Comparison of ENCODE assay signal across 1 cellular context in the genomic region with DNA sequence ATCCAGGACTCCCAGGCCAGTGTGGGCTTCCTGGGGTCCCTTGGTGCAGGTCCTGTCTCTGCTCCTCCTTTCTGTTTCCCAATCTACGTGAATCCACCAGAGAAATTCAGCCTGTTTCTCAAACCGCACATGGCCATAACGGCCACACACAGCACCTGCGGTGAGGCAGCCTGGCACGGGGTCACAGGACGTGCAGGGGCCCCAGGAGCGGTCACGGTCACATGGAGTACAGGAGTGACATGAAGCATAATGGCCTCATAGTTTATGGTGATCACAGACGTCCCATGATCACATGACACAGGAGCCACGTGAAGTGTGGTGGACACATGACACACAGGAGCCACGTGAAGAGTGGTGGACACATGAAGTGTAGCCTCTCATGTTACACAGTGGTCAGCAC.
TF ChIP-seq lines count a peak whose summit lies in the region.

No MANE protein-coding gene starts in this region.

TF ChIP-seq in K562, 482 proteins besides CTCF, POLR2A, EP300 and RAD21 (continued from another document):
- TF ChIP-seq MGA (IDR thresholded peaks at IDR 0.05) (peak; percentile 44; the same call in 1 of the 2 replicates), FOXM1 (IDR thresholded peaks at IDR 0.05; ENCODE audit: low read depth) (no peak), FOXM1 (CRISPR knock-in tag; IDR thresholded peaks at IDR 0.05; ENCODE audit: low read depth) (no peak), ZNF695 (CRISPR knock-in tag; IDR thresholded peaks at IDR 0.05) (no peak), ZNF217 (CRISPR knock-in tag; IDR thresholded peaks at IDR 0.05) (no peak), YBX1 (IDR thresholded peaks at IDR 0.05) (no peak), ZNF766 (CRISPR knock-in tag; conservative IDR thresholded peaks at IDR 0.05) (no peak), ZNF830 (CRISPR knock-in tag; IDR thresholded peaks at IDR 0.05) (no peak), DLX4 (CRISPR knock-in tag; IDR thresholded peaks at IDR 0.05) (no peak), EZH2 (IDR thresholded peaks at IDR 0.05; ENCODE audit: borderline replicate concordance, low read depth, low read length) (no peak), BDP1 (IDR thresholded peaks at IDR 0.05; ENCODE audit: insufficient read depth, insufficient read length) (no peak), KDM2B (CRISPR knock-in tag; IDR thresholded peaks at IDR 0.05) (no peak), HMG20B (CRISPR knock-in tag; IDR thresholded peaks at IDR 0.05) (no peak), SRSF1 (IDR thresholded peaks at IDR 0.05; ENCODE audit: low read depth, low read length) (no peak), KLF10 (CRISPR knock-in tag; IDR thresholded peaks at IDR 0.05) (no peak), MYC (IDR thresholded peaks at IDR 0.05; ENCODE audit: low read depth, low read length) (no peak), MYC (CRISPR knock-in tag; IDR thresholded peaks at IDR 0.05; ENCODE audit: borderline replicate concordance, low read depth) (no peak), MED1 (CRISPR knock-in tag; IDR thresholded peaks at IDR 0.05; ENCODE audit: borderline replicate concordance) (no peak), PPARD (CRISPR knock-in tag; IDR thresholded peaks at IDR 0.05) (no peak), ZNF76 (CRISPR knock-in tag; IDR thresholded peaks at IDR 0.05; ENCODE audit: borderline replicate concordance) (no peak), STAT5A (IDR thresholded peaks at IDR 0.05; ENCODE audit: borderline replicate concordance, low read length) (no peak), RAD51 (IDR thresholded peaks at IDR 0.05; ENCODE audit: borderline replicate concordance, low read depth) (peak; percentile 93), FOSL1 (tag; conservative IDR thresholded peaks at IDR 0.05) (no peak), EWSR1 (IDR thresholded peaks at IDR 0.05; ENCODE audit: borderline replicate concordance, low read depth, partially characterized antibody) (no peak), CAMTA2 (CRISPR knock-in tag; conservative IDR thresholded peaks at IDR 0.05) (no peak), SETDB1 (IDR thresholded peaks at IDR 0.05; ENCODE audit: low read length) (no peak), CBFA2T2 (conservative IDR thresholded peaks at IDR 0.05) (peak; percentile 72), ZNF140 (CRISPR knock-in tag; IDR thresholded peaks at IDR 0.05) (no peak), L3MBTL2 (IDR thresholded peaks at IDR 0.05) (peak; percentile 50; the same call in 1 of the 2 replicates), TRIM24 (IDR thresholded peaks at IDR 0.05) (no peak)
- TF ChIP-seq, protein P1, sequence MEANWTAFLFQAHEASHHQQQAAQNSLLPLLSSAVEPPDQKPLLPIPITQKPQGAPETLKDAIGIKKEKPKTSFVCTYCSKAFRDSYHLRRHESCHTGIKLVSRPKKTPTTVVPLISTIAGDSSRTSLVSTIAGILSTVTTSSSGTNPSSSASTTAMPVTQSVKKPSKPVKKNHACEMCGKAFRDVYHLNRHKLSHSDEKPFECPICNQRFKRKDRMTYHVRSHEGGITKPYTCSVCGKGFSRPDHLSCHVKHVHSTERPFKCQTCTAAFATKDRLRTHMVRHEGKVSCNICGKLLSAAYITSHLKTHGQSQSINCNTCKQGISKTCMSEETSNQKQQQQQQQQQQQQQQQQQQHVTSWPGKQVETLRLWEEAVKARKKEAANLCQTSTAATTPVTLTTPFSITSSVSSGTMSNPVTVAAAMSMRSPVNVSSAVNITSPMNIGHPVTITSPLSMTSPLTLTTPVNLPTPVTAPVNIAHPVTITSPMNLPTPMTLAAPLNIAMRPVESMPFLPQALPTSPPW (CRISPR knock-in tag; IDR thresholded peaks at IDR 0.05) = no peak
- TF ChIP-seq, protein P2, sequence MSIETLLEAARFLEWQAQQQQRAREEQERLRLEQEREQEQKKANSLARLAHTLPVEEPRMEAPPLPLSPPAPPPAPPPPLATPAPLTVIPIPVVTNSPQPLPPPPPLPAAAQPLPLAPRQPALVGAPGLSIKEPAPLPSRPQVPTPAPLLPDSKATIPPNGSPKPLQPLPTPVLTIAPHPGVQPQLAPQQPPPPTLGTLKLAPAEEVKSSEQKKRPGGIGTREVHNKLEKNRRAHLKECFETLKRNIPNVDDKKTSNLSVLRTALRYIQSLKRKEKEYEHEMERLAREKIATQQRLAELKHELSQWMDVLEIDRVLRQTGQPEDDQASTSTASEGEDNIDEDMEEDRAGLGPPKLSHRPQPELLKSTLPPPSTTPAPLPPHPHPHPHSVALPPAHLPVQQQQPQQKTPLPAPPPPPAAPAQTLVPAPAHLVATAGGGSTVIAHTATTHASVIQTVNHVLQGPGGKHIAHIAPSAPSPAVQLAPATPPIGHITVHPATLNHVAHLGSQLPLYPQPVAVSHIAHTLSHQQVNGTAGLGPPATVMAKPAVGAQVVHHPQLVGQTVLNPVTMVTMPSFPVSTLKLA (conservative IDR thresholded peaks at IDR 0.05) = no peak
- TF ChIP-seq, protein P3, sequence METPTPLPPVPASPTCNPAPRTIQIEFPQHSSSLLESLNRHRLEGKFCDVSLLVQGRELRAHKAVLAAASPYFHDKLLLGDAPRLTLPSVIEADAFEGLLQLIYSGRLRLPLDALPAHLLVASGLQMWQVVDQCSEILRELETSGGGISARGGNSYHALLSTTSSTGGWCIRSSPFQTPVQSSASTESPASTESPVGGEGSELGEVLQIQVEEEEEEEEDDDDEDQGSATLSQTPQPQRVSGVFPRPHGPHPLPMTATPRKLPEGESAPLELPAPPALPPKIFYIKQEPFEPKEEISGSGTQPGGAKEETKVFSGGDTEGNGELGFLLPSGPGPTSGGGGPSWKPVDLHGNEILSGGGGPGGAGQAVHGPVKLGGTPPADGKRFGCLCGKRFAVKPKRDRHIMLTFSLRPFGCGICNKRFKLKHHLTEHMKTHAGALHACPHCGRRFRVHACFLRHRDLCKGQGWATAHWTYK (CRISPR knock-in tag; IDR thresholded peaks at IDR 0.05) = peak; percentile 38; the same call in 1 of the 2 replicates
- TF ChIP-seq, protein P4, sequence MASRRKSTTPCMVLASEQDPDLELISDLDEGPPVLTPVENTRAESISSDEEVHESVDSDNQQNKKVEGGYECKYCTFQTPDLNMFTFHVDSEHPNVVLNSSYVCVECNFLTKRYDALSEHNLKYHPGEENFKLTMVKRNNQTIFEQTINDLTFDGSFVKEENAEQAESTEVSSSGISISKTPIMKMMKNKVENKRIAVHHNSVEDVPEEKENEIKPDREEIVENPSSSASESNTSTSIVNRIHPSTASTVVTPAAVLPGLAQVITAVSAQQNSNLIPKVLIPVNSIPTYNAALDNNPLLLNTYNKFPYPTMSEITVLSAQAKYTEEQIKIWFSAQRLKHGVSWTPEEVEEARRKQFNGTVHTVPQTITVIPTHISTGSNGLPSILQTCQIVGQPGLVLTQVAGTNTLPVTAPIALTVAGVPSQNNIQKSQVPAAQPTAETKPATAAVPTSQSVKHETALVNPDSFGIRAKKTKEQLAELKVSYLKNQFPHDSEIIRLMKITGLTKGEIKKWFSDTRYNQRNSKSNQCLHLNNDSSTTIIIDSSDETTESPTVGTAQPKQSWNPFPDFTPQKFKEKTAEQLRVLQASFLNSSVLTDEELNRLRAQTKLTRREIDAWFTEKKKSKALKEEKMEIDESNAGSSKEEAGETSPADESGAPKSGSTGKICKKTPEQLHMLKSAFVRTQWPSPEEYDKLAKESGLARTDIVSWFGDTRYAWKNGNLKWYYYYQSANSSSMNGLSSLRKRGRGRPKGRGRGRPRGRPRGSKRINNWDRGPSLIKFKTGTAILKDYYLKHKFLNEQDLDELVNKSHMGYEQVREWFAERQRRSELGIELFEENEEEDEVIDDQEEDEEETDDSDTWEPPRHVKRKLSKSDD (conservative IDR thresholded peaks at IDR 0.05; ENCODE audit: low read length) = no peak
- TF ChIP-seq, protein P5, sequence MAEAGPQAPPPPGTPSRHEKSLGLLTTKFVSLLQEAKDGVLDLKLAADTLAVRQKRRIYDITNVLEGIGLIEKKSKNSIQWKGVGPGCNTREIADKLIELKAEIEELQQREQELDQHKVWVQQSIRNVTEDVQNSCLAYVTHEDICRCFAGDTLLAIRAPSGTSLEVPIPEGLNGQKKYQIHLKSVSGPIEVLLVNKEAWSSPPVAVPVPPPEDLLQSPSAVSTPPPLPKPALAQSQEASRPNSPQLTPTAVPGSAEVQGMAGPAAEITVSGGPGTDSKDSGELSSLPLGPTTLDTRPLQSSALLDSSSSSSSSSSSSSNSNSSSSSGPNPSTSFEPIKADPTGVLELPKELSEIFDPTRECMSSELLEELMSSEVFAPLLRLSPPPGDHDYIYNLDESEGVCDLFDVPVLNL (CRISPR knock-in tag; IDR thresholded peaks at IDR 0.05; ENCODE audit: low read depth) = no peak
- TF ChIP-seq, protein P6, sequence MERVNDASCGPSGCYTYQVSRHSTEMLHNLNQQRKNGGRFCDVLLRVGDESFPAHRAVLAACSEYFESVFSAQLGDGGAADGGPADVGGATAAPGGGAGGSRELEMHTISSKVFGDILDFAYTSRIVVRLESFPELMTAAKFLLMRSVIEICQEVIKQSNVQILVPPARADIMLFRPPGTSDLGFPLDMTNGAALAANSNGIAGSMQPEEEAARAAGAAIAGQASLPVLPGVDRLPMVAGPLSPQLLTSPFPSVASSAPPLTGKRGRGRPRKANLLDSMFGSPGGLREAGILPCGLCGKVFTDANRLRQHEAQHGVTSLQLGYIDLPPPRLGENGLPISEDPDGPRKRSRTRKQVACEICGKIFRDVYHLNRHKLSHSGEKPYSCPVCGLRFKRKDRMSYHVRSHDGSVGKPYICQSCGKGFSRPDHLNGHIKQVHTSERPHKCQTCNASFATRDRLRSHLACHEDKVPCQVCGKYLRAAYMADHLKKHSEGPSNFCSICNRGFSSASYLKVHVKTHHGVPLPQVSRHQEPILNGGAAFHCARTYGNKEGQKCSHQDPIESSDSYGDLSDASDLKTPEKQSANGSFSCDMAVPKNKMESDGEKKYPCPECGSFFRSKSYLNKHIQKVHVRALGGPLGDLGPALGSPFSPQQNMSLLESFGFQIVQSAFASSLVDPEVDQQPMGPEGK (CRISPR knock-in tag; IDR thresholded peaks at IDR 0.05; ENCODE audit: borderline replicate concordance) = no peak
